ENCODE assay signal across 8 cellular contexts in the genomic region with DNA sequence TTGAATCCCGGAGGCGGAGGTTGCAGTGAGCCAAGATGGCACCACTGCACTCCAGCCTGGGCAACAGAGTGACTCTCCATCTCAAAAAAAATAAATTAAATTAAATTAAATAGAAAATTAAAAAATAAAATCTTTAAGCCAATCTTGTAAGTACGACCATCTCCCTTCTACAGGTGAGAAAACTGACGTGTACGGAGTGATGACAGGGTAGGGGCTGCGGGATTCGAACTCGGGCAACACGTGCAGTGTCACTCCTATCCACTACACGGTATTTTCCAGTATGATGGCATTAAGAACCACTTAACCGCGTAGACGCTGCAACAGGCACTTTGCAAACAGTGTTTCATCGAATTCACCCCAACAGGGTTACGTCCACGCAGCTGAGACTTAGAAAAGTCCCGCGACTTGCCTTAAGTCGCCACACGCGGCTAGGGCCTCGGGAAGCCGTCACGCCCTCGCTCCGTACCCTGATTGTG. TPM values are rescaled to one million over a fixed set of nuclear protein-coding genes. Genes with fewer than 3 reads are reported as not detected.
DNase-seq lines count a peak whose midpoint lies in the region; ATAC-seq and TF ChIP-seq lines count a peak whose summit lies in the region.

No MANE protein-coding gene starts in this region.

- no peak for TF ChIP-seq EP300 in gastroesophageal sphincter (IDR thresholded peaks at IDR 0.05)

- no peaks in the 10 kb centered on the region for H3K9me3 ChIP-seq in gastroesophageal sphincter

- 18% methylated on average over 14 of the region's 26 CpGs; no CpG with 5 or more reads in 1 of the 2 donors for WGBS in gastroesophageal sphincter (ENCODE audit: low coverage in 1 of 2), 2 donors

- peak overlapping the region in 3 of 4 donors; percentile 83 to 89 (median 87) for H3K27ac ChIP-seq in gastroesophageal sphincter

- H3K4me3 Mint-ChIP-seq in activated T-cell treated with anti-CD3 and anti-CD28 coated beads, Interleukin-2, amount 50 U/mL, for 72 hours: peak overlapping the region; percentile 87 to 92

- DNase-seq in BJ (ENCODE audit: low read depth) (no peak), HK-2 (ENCODE audit: unreplicated experiment) (peak; percentile 16), retinal pigment epithelial cell (ENCODE audit: low read depth) (no peak), NCI-H524 treated with DMSO at 0.1 percent for 48 hours (lab: John Stamatoyannopoulos, UW) (no peak)
- DNase-seq in activated T-cell treated with anti-CD3 and anti-CD28 coated beads, Interleukin-2, amount 50 U/mL, for 72 hours: peak; percentile 23 to 35

- no peak for TF ChIP-seq POLR2A in gastroesophageal sphincter (IDR thresholded peaks at IDR 0.05)

- H3K36me3 Mint-ChIP-seq in activated T-cell treated with anti-CD3 and anti-CD28 coated beads, Interleukin-2, amount 50 U/mL, for 72 hours (ENCODE audit: insufficient read depth in 2 of 2): peaks cover 0 to 3% of the 10 kb centered on the region in 2 donors

- CTCF ChIA-PET in BJ (lab: Yijun Ruan, JAX): interaction anchor here (3.6 to 4.5 kb wide), 2 partner anchors 14 to 127 kb away, joined by 22 to 23 read pairs; partner anchors contain the start of gene ZNRF1

- peaks cover 17% of the 10 kb centered on the region for H3K4me1 Mint-ChIP-seq in activated T-cell treated with anti-CD3 and anti-CD28 coated beads, Interleukin-2, amount 50 U/mL, for 72 hours (ENCODE audit: low read depth)

- TF ChIP-seq CTCF in BJ (IDR thresholded peaks at IDR 0.05; ENCODE audit: insufficient read depth, low read depth, low read length) (no peak), gastroesophageal sphincter (IDR thresholded peaks at IDR 0.05) (no peak), retinal pigment epithelial cell (conservative IDR thresholded peaks at IDR 0.05; ENCODE audit: low read depth, low read length) (no peak)

- no peak overlapping the region for H3K27ac Mint-ChIP-seq in activated T-cell treated with anti-CD3 and anti-CD28 coated beads, Interleukin-2, amount 50 U/mL, for 72 hours

- POLR2A ChIA-PET in BJ (lab: Charles Lee): interaction anchor here (0.6 kb wide), 1 partner anchor 61 kb away, joined by 16 read pairs; no protein-coding TSS in a partner anchor

- peak overlapping the region; percentile 94 for H3K4me3 ChIP-seq in BJ (ENCODE audit: low read depth, low read length)
- peak overlapping the region; percentile 72 to 86 for H3K4me3 ChIP-seq in gastroesophageal sphincter
- H3K4me3 ChIP-seq in retinal pigment epithelial cell (ENCODE audit: low read length): peak overlapping the region; percentile 97

- H3K36me3 ChIP-seq in BJ (ENCODE audit: control insufficient read depth, insufficient read depth, low read length) (no peaks in the 10 kb centered on the region), gastroesophageal sphincter (no peaks in the 10 kb centered on the region)

- H3K4me1 ChIP-seq in gastroesophageal sphincter: peaks cover 0 to 27% (median 0%) of the 10 kb centered on the region in 3 donors

- H3K27me3 ChIP-seq in BJ (ENCODE audit: control insufficient read depth, insufficient read depth, low read length): no peaks in the 10 kb centered on the region
- no peaks in the 10 kb centered on the region for H3K27me3 ChIP-seq in gastroesophageal sphincter

- ATAC-seq in activated T-cell treated with anti-CD3 and anti-CD28 coated beads, Interleukin-2, amount 50 U/mL, for 72 hours (replicated peaks in 1 of 2): peak in 1 of 2 donors; percentile 11
- ATAC-seq in gastroesophageal sphincter: no peak
- no peak for ATAC-seq in GM18502 (IDR thresholded peaks at IDR 0.05; ENCODE audit: poor library complexity, unreplicated experiment)
- no peak for ATAC-seq in GM21526 (IDR thresholded peaks at IDR 0.05; ENCODE audit: low FRiP score, unreplicated experiment)

- no peaks in the 10 kb centered on the region for H3K9me3 Mint-ChIP-seq in activated T-cell treated with anti-CD3 and anti-CD28 coated beads, Interleukin-2, amount 50 U/mL, for 72 hours

- no peaks in the 10 kb centered on the region for H3K27me3 Mint-ChIP-seq in activated T-cell treated with anti-CD3 and anti-CD28 coated beads, Interleukin-2, amount 50 U/mL, for 72 hours (ENCODE audit: low read depth)

RNA-seq across cellular contexts. Expression of gene WDR59, which starts 0.7 kb away (rescaled TPM):
- 36.7 and 47.5 TPM in 2 replicates for polyA plus RNA-seq in BJ (2011; rRNA removed)
- polyA minus RNA-seq in BJ (2011; rRNA and poly(A)+ RNA removed): 35.2 and 63.9 TPM in 2 replicates
- 100 to 1,000 TPM; 100 to 104 TPM for total RNA-seq in activated T-cell treated with anti-CD3 and anti-CD28 coated beads, Interleukin-2, amount 50 U/mL, for 72 hours
- total RNA-seq in gastroesophageal sphincter: 10 to 100 TPM; 18.4 to 31.3 (median 21.4) TPM

RNA-seq across cellular contexts. Expression of gene ZNRF1, which starts 14.6 kb away (rescaled TPM):
- polyA plus RNA-seq in BJ (2011; rRNA removed): 21.7 and 24.1 TPM in 2 replicates
- 15.0 and 15.2 TPM in 2 replicates for polyA minus RNA-seq in BJ (2011; rRNA and poly(A)+ RNA removed)
- 10 to 100 TPM; 42.9 to 69.1 TPM for total RNA-seq in activated T-cell treated with anti-CD3 and anti-CD28 coated beads, Interleukin-2, amount 50 U/mL, for 72 hours
- 10 to 100 TPM; 12.8 to 24.1 (median 19.0) TPM for total RNA-seq in gastroesophageal sphincter

Comparison
In these comparisons a context has a peak if more than half of its experiments do, and no peak if none do; other contexts are left out.
1. DNase-seq: peak in HK-2 (single experiment) and activated T-cell treated with anti-CD3 and anti-CD28 coated beads, Interleukin-2, amount 50 U/mL, for 72 hours (2 of 2); none in BJ (single experiment), retinal pigment epithelial cell (single experiment) and NCI-H524 treated with DMSO at 0.1 percent for 48 hours (single experiment).
2. Peak in every context shown above with its lines, with median percentiles within 50 percentile points of each other: H3K4me3 ChIP-seq.